In genomic region chr9:134546746-134547145, GRCh38 we compare ENCODE assay signal across 17 cellular contexts.
DNase-seq lines count a peak whose midpoint lies in the region; ATAC-seq and TF ChIP-seq lines count a peak whose summit lies in the region.
"Had no signal": no experiment of that assay in that cellular context is flagged by ENCODE, and none has a peak within 500 bp of the region (broad histone marks: within the 10 kb centered on the region; RNA-seq: fewer than 3 reads in every experiment).

No MANE protein-coding gene starts in this region.

- intact Hi-C loops in lower lobe of right lung (cut with DNase I): no loop called here
- intact Hi-C loops in OCI-LY7 (cut with micrococcal nuclease; ENCODE audit: unreplicated experiment): no loop called here

- peaks cover 7% of the 10 kb centered on the region for H3K9me3 ChIP-seq in BLaER1
- no peaks in the 10 kb centered on the region for H3K9me3 ChIP-seq in adipocyte (ENCODE audit: control insufficient read depth, low read length)
- no peaks in the 10 kb centered on the region for H3K9me3 ChIP-seq in lower lobe of right lung
- no peaks in the 10 kb centered on the region for H3K9me3 ChIP-seq in OCI-LY7 (ENCODE audit: low read length)
- H3K9me3 ChIP-seq: SJSA1 had no signal

- H3K4me3 ChIP-seq in BLaER1 (no peak overlapping the region), adipocyte (ENCODE audit: low read length) (no peak overlapping the region), lower lobe of right lung (no peak overlapping the region), rectal smooth muscle tissue (ENCODE audit: low read length) (no peak overlapping the region), OCI-LY7 (ENCODE audit: low read depth, low read length, poor library complexity, severe bottlenecking) (no peak overlapping the region)
- H3K4me3 ChIP-seq: SJSA1 had no signal

- no peak overlapping the region for H2AFZ ChIP-seq in OCI-LY7 (ENCODE audit: low read length)

- no peaks in the 10 kb centered on the region for H3K36me3 ChIP-seq in BLaER1
- H3K36me3 ChIP-seq in adipocyte (ENCODE audit: control insufficient read depth, insufficient read depth, low read length, severe bottlenecking): no peaks in the 10 kb centered on the region
- H3K36me3 ChIP-seq in lower lobe of right lung: no peaks in the 10 kb centered on the region
- no peaks in the 10 kb centered on the region for H3K36me3 ChIP-seq in rectal smooth muscle tissue (ENCODE audit: control insufficient read depth, insufficient read depth, low read length)
- no peaks in the 10 kb centered on the region for H3K36me3 ChIP-seq in OCI-LY7 (ENCODE audit: insufficient read depth, low read length)
- H3K36me3 ChIP-seq: SJSA1 had no signal

- no peak for DNase-seq in adipocyte (ENCODE audit: low read depth)
- no peak for DNase-seq in lower lobe of right lung
- DNase-seq in HCEC 1CT: no peak
- no peak for DNase-seq in OCI-LY7 (ENCODE audit: low spot score)
- DNase-seq in central memory CD4-positive, alpha-beta T cell: no peak
- DNase-seq: activated CD4-positive, alpha-beta T cell treated with anti-CD3 and anti-CD28 coated beads for 48 hours; activated naive CD8-positive, alpha-beta T cell treated with anti-CD3 and anti-CD28 coated beads, Interleukin-2, amount 10 ng/mL, durations not matched to agents 7 days and 5 days; DMS 273 treated with DMSO at 0.1 percent for 48 hours; kidney glomerular epithelial cell; NCI-H1417 treated with DMSO at 0.1 percent for 48 hours; NCI-H69 had no signal

- no TSS peak for BruUV-seq in OCI-LY7 (replicated peaks; lab: Mats Ljungman, UMichigan)

- no peaks in the 10 kb centered on the region for H3K79me2 ChIP-seq in OCI-LY7 (ENCODE audit: insufficient read depth, low read depth, low read length)

- H3K27ac ChIP-seq in BLaER1 (no peak overlapping the region), lower lobe of right lung (peak overlapping the region; percentile 65), rectal smooth muscle tissue (ENCODE audit: low read depth, low read length) (peak overlapping the region; percentile 62), OCI-LY7 (ENCODE audit: low read depth, low read length, poor library complexity, severe bottlenecking) (no peak overlapping the region)
- H3K27ac ChIP-seq: HL-60 had no signal

- POLR2A ChIA-PET in OCI-LY7 (lab: Charles Lee): no interaction called here

- no peak for TF ChIP-seq CTCF in lower lobe of right lung (IDR thresholded peaks at IDR 0.05)
- no peak for TF ChIP-seq CTCF in OCI-LY7 (conservative IDR thresholded peaks at IDR 0.05; ENCODE audit: low read length)

- H4K20me1 ChIP-seq in BLaER1 (no peaks in the 10 kb centered on the region), OCI-LY7 (ENCODE audit: insufficient read depth, low read length) (no peaks in the 10 kb centered on the region)

- no peaks in the 10 kb centered on the region for H3K9me2 ChIP-seq in OCI-LY7 (ENCODE audit: insufficient read depth, low read length)

- H3K4me1 ChIP-seq in BLaER1 (peaks cover 69% of the 10 kb centered on the region), adipocyte (ENCODE audit: control insufficient read depth, insufficient read depth, low read length) (peaks cover 32% of the 10 kb centered on the region), lower lobe of right lung (no peaks in the 10 kb centered on the region), rectal smooth muscle tissue (ENCODE audit: control insufficient read depth, insufficient read depth, low read length) (peaks cover 17% of the 10 kb centered on the region), OCI-LY7 (ENCODE audit: insufficient read depth, low read length, poor library complexity, severe bottlenecking) (no peaks in the 10 kb centered on the region)

- CTCF ChIA-PET in OCI-LY7 (lab: Charles Lee; ENCODE audit: unreplicated experiment): no interaction called here

- ATAC-seq in lower lobe of right lung (no peak), GM18502 (IDR thresholded peaks at IDR 0.05; ENCODE audit: poor library complexity, unreplicated experiment) (no peak)
- ATAC-seq: activated T-helper 17 cell treated with anti-CD3 and anti-CD28 coated beads, Interleukin-2, amount 50 U/mL, for 72 hours had no signal

- H3K9ac ChIP-seq in BLaER1: no peak overlapping the region
- H3K9ac ChIP-seq in adipocyte (ENCODE audit: low read length): peak overlapping the region; percentile 75
- no peak overlapping the region for H3K9ac ChIP-seq in rectal smooth muscle tissue (ENCODE audit: low read length)

- H3K4me2 ChIP-seq in BLaER1 (peak overlapping the region; percentile 83), OCI-LY7 (ENCODE audit: low read length) (no peak overlapping the region)

- H3K27me3 ChIP-seq in BLaER1: no peaks in the 10 kb centered on the region
- no peaks in the 10 kb centered on the region for H3K27me3 ChIP-seq in adipocyte (replicated peaks; ENCODE audit: control insufficient read depth, insufficient read depth, low read length)
- no peaks in the 10 kb centered on the region for H3K27me3 ChIP-seq in lower lobe of right lung (ENCODE audit: low read depth)
- H3K27me3 ChIP-seq in rectal smooth muscle tissue (ENCODE audit: control insufficient read depth, insufficient read depth, low read length): no peaks in the 10 kb centered on the region
- H3K27me3 ChIP-seq: SJSA1 had no signal

Comparison
In these comparisons a context has a peak if more than half of its experiments do, and no peak if none do; other contexts are left out.
1. H3K27ac ChIP-seq: peak in lower lobe of right lung (single experiment) and rectal smooth muscle tissue (single experiment); none in BLaER1 (single experiment) and OCI-LY7 (single experiment).